Comparison of ENCODE assay signal across 23 cellular contexts in the genomic region with DNA sequence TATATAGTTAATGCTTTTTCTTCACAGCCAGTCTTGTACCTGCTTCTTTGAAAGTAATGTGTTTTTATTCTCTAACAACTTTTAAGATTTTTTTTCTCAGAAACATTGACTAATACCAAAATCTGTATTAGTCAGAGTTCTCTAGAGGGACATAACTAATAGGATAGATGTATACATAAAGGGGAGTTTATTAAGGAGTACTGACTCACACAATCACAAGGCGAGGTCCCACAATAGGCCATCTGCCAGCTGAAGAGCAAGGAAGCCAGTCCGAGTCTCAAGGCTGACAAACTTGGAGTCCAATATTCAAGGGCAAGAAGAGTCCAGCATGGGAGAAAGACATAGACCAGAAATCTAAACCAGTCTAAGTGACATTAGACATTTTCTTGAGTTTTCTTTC.
"Had no signal": no experiment of that assay in that cellular context is flagged by ENCODE, and none has a peak within 500 bp of the region (broad histone marks: within the 10 kb centered on the region; RNA-seq: fewer than 3 reads in every experiment).

No MANE protein-coding gene starts in this region.

- H3K27ac Mint-ChIP-seq: activated CD4-positive, alpha-beta T cell treated with anti-CD3 and anti-CD28 coated beads, Interleukin-2, amount 10 ng/mL, durations not matched to agents 24 days and 14 days; activated CD8-positive, alpha-beta memory T cell treated with anti-CD3 and anti-CD28 coated beads, Interleukin-2, amount 10 ng/mL, durations not matched to agents 7 days and 5 days; activated CD8-positive, alpha-beta T cell treated with anti-CD3 and anti-CD28 coated beads for 36 hours; activated naive CD4-positive, alpha-beta T cell treated with anti-CD3 and anti-CD28 coated beads, Interleukin-2, amount 50 U/mL, for 24 hours; brain; nephron; stimulated activated memory B cell treated with anti-CD40 and anti-IgM and Interleukin-4, amounts not matched to agents 10 μg/mL and 1 μg/mL and 100 μg/mL, for 72 hours had no signal

- H3K27ac ChIP-seq: left ventricle myocardium inferior, neutrophil, pancreas, psoas muscle, skin epidermis, stomach, transverse colon had no signal

- H3K9me3 ChIP-seq: neutrophil, pancreas, psoas muscle, stomach, transverse colon had no signal

- H3K4me3 ChIP-seq: left ventricle myocardium inferior, pancreas, psoas muscle, skin epidermis, stomach, transverse colon had no signal

- H3K36me3 ChIP-seq: left ventricle myocardium inferior, neutrophil, pancreas, stomach, transverse colon had no signal

- H3K36me3 Mint-ChIP-seq: activated CD8-positive, alpha-beta memory T cell treated with anti-CD3 and anti-CD28 coated beads, Interleukin-2, amount 10 ng/mL, durations not matched to agents 7 days and 5 days; activated naive CD4-positive, alpha-beta T cell treated with anti-CD3 and anti-CD28 coated beads, Interleukin-2, amount 50 U/mL, for 24 hours; brain; stimulated activated memory B cell treated with anti-CD40 and anti-IgM and Interleukin-4, amounts not matched to agents 10 μg/mL and 1 μg/mL and 100 μg/mL, for 72 hours had no signal

- H3K9me3 Mint-ChIP-seq: activated CD4-positive, alpha-beta T cell treated with anti-CD3 and anti-CD28 coated beads, Interleukin-2, amount 10 ng/mL, durations not matched to agents 24 days and 14 days had no signal

- H3K27me3 ChIP-seq: neutrophil, pancreas, stomach, transverse colon had no signal

- FAIRE-seq: urothelium cell line had no signal

- H3K4me3 Mint-ChIP-seq: activated CD4-positive, alpha-beta T cell treated with anti-CD3 and anti-CD28 coated beads, Interleukin-2, amount 10 ng/mL, durations not matched to agents 24 days and 14 days; activated CD8-positive, alpha-beta memory T cell treated with anti-CD3 and anti-CD28 coated beads, Interleukin-2, amount 10 ng/mL, durations not matched to agents 7 days and 5 days; activated CD8-positive, alpha-beta T cell treated with anti-CD3 and anti-CD28 coated beads for 36 hours; activated naive CD4-positive, alpha-beta T cell treated with anti-CD3 and anti-CD28 coated beads, Interleukin-2, amount 50 U/mL, for 24 hours; brain; nephron; stimulated activated memory B cell treated with anti-CD40 and anti-IgM and Interleukin-4, amounts not matched to agents 10 μg/mL and 1 μg/mL and 100 μg/mL, for 72 hours had no signal

- DNase-seq: activated CD4-positive, alpha-beta T cell treated with anti-CD3 and anti-CD28 coated beads, Interleukin-2, amount 10 ng/mL, durations not matched to agents 24 days and 14 days; activated CD8-positive, alpha-beta memory T cell treated with anti-CD3 and anti-CD28 coated beads, Interleukin-2, amount 10 ng/mL, durations not matched to agents 7 days and 5 days; activated CD8-positive, alpha-beta T cell treated with anti-CD3 and anti-CD28 coated beads for 36 hours; activated gamma-delta T cell treated with Interleukin-2 at 50 U/mL for 16 hours; activated T-cell treated with anti-CD3 and anti-CD28 coated beads for 4 hours; anterior cingulate cortex; central memory CD4-positive, alpha-beta T cell; dermis blood vessel endothelial cell; effector CD8-positive, alpha-beta T cell; hippocampal formation; left ventricle myocardium inferior; pancreas; psoas muscle; right cardiac atrium; stomach; transverse colon had no signal

- H3K4me1 Mint-ChIP-seq: activated CD4-positive, alpha-beta T cell treated with anti-CD3 and anti-CD28 coated beads, Interleukin-2, amount 10 ng/mL, durations not matched to agents 24 days and 14 days; activated CD8-positive, alpha-beta memory T cell treated with anti-CD3 and anti-CD28 coated beads, Interleukin-2, amount 10 ng/mL, durations not matched to agents 7 days and 5 days; activated naive CD4-positive, alpha-beta T cell treated with anti-CD3 and anti-CD28 coated beads, Interleukin-2, amount 50 U/mL, for 24 hours; brain; nephron; stimulated activated memory B cell treated with anti-CD40 and anti-IgM and Interleukin-4, amounts not matched to agents 10 μg/mL and 1 μg/mL and 100 μg/mL, for 72 hours had no signal

- H3K4me1 ChIP-seq: left ventricle myocardium inferior, psoas muscle, stomach, transverse colon had no signal

- H3K27me3 Mint-ChIP-seq: brain; stimulated activated memory B cell treated with anti-CD40 and anti-IgM and Interleukin-4, amounts not matched to agents 10 μg/mL and 1 μg/mL and 100 μg/mL, for 72 hours had no signal
